Comparison of ENCODE assay signal across 18 cellular contexts in the genomic region with DNA sequence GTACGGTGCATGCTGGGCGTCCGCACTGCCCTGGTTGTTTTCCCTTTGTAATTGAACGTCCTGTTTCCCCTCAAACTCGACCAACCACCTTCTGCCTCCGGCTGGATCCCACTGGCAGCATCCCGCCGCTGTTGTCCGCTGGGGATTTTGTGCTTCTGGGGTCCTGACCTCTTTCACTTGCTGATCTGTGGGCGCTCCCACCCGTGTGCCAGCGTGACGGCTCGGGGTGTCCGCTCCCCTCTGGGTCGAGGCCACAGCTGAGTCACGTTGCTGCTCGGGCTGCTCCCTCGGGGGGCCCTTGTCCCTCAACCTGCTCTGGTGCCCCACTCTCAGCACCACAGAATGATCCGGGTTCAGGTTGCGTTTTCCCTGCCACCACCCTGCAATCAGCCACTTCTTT.
"Had no signal": no experiment of that assay in that cellular context is flagged by ENCODE, and none has a peak within 500 bp of the region (broad histone marks: within the 10 kb centered on the region; RNA-seq: fewer than 3 reads in every experiment).

No MANE protein-coding gene starts in this region.

- H3K4me1 ChIP-seq: foreskin keratinocyte, tibial artery, uterus had no signal

- H3K27me3 ChIP-seq: foreskin keratinocyte, tibial artery, uterus had no signal

- H3K4me3 Mint-ChIP-seq: activated naive CD4-positive, alpha-beta T cell treated with anti-CD3 and anti-CD28 coated beads, Interleukin-2, amount 10 ng/mL, durations not matched to agents 7 days and 5 days; natural killer cell had no signal

- H3K4me1 Mint-ChIP-seq: activated naive CD4-positive, alpha-beta T cell treated with anti-CD3 and anti-CD28 coated beads, Interleukin-2, amount 10 ng/mL, durations not matched to agents 7 days and 5 days; natural killer cell had no signal

- DNase-seq: activated CD4-positive, alpha-beta T cell treated with anti-CD3 and anti-CD28 coated beads, Interleukin-2, amount 50 U/mL, for 4 hours; activated naive CD4-positive, alpha-beta T cell treated with anti-CD3 and anti-CD28 coated beads, Interleukin-2, amount 10 ng/mL, durations not matched to agents 7 days and 5 days; hippocampal formation; left colon; natural killer cell; stimulated activated CD4-positive, alpha-beta T cell treated with anti-CD3 and anti-CD28 coated beads, Interleukin-12 subunit alpha, Interleukin-12 subunit beta, amount 100 ng/mL, for 4 hours; stimulated activated CD4-positive, alpha-beta T cell treated with anti-CD3 and anti-CD28 coated beads, Interleukin-1b, Interleukin-23, amount 100 ng/mL, for 48 hours; stimulated activated CD8-positive, alpha-beta memory T cell treated with anti-CD3 and anti-CD28 coated beads, Interleukin-4, amount 100 ng/mL, for 48 hours; stimulated activated naive CD8-positive, alpha-beta T cell treated with anti-CD3 and anti-CD28 coated beads, Interleukin-15, Interleukin-2, amounts not matched to agents 100 U/mL and 50 U/mL, for 24 hours; substantia nigra; SW 1271; T-helper 2 cell; tibial artery; uterus; WERI-Rb-1 had no signal

- H3K27ac ChIP-seq: foreskin keratinocyte, tibial artery, uterus, WERI-Rb-1 had no signal

- H3K9me3 ChIP-seq: tibial artery, uterus had no signal

- H3K27me3 Mint-ChIP-seq: activated naive CD4-positive, alpha-beta T cell treated with anti-CD3 and anti-CD28 coated beads, Interleukin-2, amount 10 ng/mL, durations not matched to agents 7 days and 5 days had no signal

- H3K4me3 ChIP-seq: lung, tibial artery, uterus had no signal

- ATAC-seq: natural killer cell; stimulated activated naive CD8-positive, alpha-beta T cell treated with anti-CD3 and anti-CD28 coated beads, Interleukin-15, Interleukin-2, amounts not matched to agents 100 U/mL and 50 U/mL, for 24 hours had no signal

- H3K9me3 Mint-ChIP-seq: activated naive CD4-positive, alpha-beta T cell treated with anti-CD3 and anti-CD28 coated beads, Interleukin-2, amount 10 ng/mL, durations not matched to agents 7 days and 5 days; activated T-helper 2 cell treated with anti-CD3 and anti-CD28 coated beads, Interferon-gamma antibody, Interleukin-2, Interleukin-4, amounts not matched to agents 10 μg/mL and 5 μg/mL and 100 μg/mL, durations not matched to agents 14 hours and 24 hours and 36 hours; natural killer cell had no signal

- H3K36me3 Mint-ChIP-seq: natural killer cell had no signal

- H3K36me3 ChIP-seq: uterus had no signal

- H3K27ac Mint-ChIP-seq: activated T-helper 2 cell treated with anti-CD3 and anti-CD28 coated beads, Interferon-gamma antibody, Interleukin-2, Interleukin-4, amounts not matched to agents 10 μg/mL and 5 μg/mL and 100 μg/mL, durations not matched to agents 14 hours and 24 hours and 36 hours; natural killer cell had no signal
